Comparison of ENCODE assay signal across 18 cellular contexts in the genomic region with DNA sequence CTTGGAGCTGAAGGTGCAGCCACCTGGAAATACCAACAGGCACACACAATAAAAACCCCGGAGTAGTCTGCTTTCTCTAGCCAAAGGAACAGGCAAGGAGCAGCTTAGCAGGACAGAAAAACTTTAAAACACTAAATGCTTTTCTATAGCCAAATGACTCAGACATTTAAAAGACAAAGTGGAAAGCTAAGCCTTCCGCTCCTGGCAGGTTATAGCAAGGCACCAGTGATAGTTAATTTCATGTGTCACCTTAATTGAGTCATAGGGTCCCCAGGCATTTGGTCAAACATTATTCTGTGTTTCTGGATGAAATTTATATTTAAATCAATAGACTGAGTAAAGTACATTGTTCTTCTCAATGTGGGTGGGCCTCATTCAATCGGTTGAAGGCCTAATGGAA.
A peak's percentile ranks its signal among the peaks of the same experiment; 100 is the strongest.
DNase-seq lines count a peak whose midpoint lies in the region; ATAC-seq and TF ChIP-seq lines count a peak whose summit lies in the region.
"Had no signal": no experiment of that assay in that cellular context is flagged by ENCODE, and none has a peak within 500 bp of the region (broad histone marks: within the 10 kb centered on the region; RNA-seq: fewer than 3 reads in every experiment).

No MANE protein-coding gene starts in this region.

- TF ChIP-seq POLR2A in uterus (IDR thresholded peaks at IDR 0.05): no peak

- H3K4me1 Mint-ChIP-seq in GM23338: no peaks in the 10 kb centered on the region
- no peaks in the 10 kb centered on the region for H3K4me1 Mint-ChIP-seq in activated CD4-positive, alpha-beta memory T cell treated with anti-CD3 and anti-CD28 coated beads, Interleukin-2, amount 10 ng/mL, durations not matched to agents 7 days and 5 days
- H3K4me1 Mint-ChIP-seq: B cell, IgD-negative memory B cell had no signal

- no peak overlapping the region; the same call in 1 of the 2 replicates for H3K27ac Mint-ChIP-seq in GM23338
- H3K27ac Mint-ChIP-seq in activated CD4-positive, alpha-beta memory T cell treated with anti-CD3 and anti-CD28 coated beads, Interleukin-2, amount 10 ng/mL, durations not matched to agents 7 days and 5 days: no peak overlapping the region
- H3K27ac Mint-ChIP-seq: B cell; CD4-positive, alpha-beta T cell; IgD-negative memory B cell had no signal

- no peak overlapping the region for H3K4me3 Mint-ChIP-seq in GM23338
- H3K4me3 Mint-ChIP-seq in activated CD4-positive, alpha-beta memory T cell treated with anti-CD3 and anti-CD28 coated beads, Interleukin-2, amount 10 ng/mL, durations not matched to agents 7 days and 5 days: no peak overlapping the region
- H3K4me3 Mint-ChIP-seq: B cell; CD4-positive, alpha-beta T cell; IgD-negative memory B cell had no signal

- H3K4me3 ChIP-seq in GM23338 (no peak overlapping the region), HUES64 (ENCODE audit: low read length) (no peak overlapping the region), uterus (no peak overlapping the region), heart right ventricle (no peak overlapping the region)

- TF ChIP-seq CTCF in GM23338 (conservative IDR thresholded peaks at IDR 0.05; ENCODE audit: low read depth in 2 of 2) (no peak), foreskin keratinocyte (conservative IDR thresholded peaks at IDR 0.05) (no peak), uterus (IDR thresholded peaks at IDR 0.05) (no peak), heart right ventricle (IDR thresholded peaks at IDR 0.05) (no peak)

- H3K36me3 ChIP-seq in GM23338 (ENCODE audit: insufficient read depth) (no peaks in the 10 kb centered on the region), HUES64 (ENCODE audit: insufficient read depth, low read length) (no peaks in the 10 kb centered on the region), uterus (no peaks in the 10 kb centered on the region), heart right ventricle (no peaks in the 10 kb centered on the region)

- H3K9me2 ChIP-seq in GM23338 (ENCODE audit: insufficient read depth): peaks cover 10% of the 10 kb centered on the region

- H3K4me1 ChIP-seq in GM23338 (ENCODE audit: insufficient read depth) (no peaks in the 10 kb centered on the region), HUES64 (ENCODE audit: insufficient read depth, low read length) (no peaks in the 10 kb centered on the region), foreskin keratinocyte (peaks cover 7% of the 10 kb centered on the region), uterus (no peaks in the 10 kb centered on the region), heart right ventricle (no peaks in the 10 kb centered on the region)

- H3K27ac ChIP-seq in GM23338 (ENCODE audit: low read depth) (no peak overlapping the region), HUES64 (ENCODE audit: low read depth, low read length) (peak overlapping the region; percentile 4; the same call in 1 of the 2 replicates), foreskin keratinocyte (no peak overlapping the region), uterus (no peak overlapping the region), heart right ventricle (no peak overlapping the region)
- H3K27ac ChIP-seq: HL-60 had no signal

- H3K9ac ChIP-seq in HUES64 (ENCODE audit: low read depth, low read length): no peak overlapping the region

- intact Hi-C loops in uterus (cut with DNase I; ENCODE audit: low total_unique reads): no loop called here
- intact Hi-C loops in heart right ventricle (cut with DNase I): no loop called here

- H2AFZ ChIP-seq in GM23338: no peak overlapping the region

- H3K36me3 Mint-ChIP-seq in GM23338 (ENCODE audit: low read depth): peaks cover 7% of the 10 kb centered on the region; the same call in 1 of the 3 replicates
- no peaks in the 10 kb centered on the region for H3K36me3 Mint-ChIP-seq in activated CD4-positive, alpha-beta memory T cell treated with anti-CD3 and anti-CD28 coated beads, Interleukin-2, amount 10 ng/mL, durations not matched to agents 7 days and 5 days (ENCODE audit: low read depth)

- 79% methylated on average over 3 of the region's 3 CpGs for WGBS in HUES64
- 77 to 84% methylated on average over 3 of the region's 3 CpGs for WGBS in heart right ventricle, 2 donors

- no peaks in the 10 kb centered on the region for H3K27me3 ChIP-seq in GM23338 (ENCODE audit: insufficient read depth)
- no peaks in the 10 kb centered on the region for H3K27me3 ChIP-seq in HUES64 (ENCODE audit: insufficient read depth, low read length)
- no peaks in the 10 kb centered on the region for H3K27me3 ChIP-seq in foreskin keratinocyte
- H3K27me3 ChIP-seq in uterus: no peaks in the 10 kb centered on the region
- no peaks in the 10 kb centered on the region for H3K27me3 ChIP-seq in heart right ventricle

- H3K9me3 ChIP-seq in HUES64 (ENCODE audit: insufficient read depth, low read depth, low read length) (no peaks in the 10 kb centered on the region), uterus (no peaks in the 10 kb centered on the region), heart right ventricle (peaks cover 0 to 10% (median 0%) of the 10 kb centered on the region in 11 donors)

- no peaks in the 10 kb centered on the region for H3K79me2 ChIP-seq in GM23338 (replicated peaks; ENCODE audit: insufficient read depth)

- H4K20me1 ChIP-seq in GM23338 (replicated peaks; ENCODE audit: insufficient read depth): no peaks in the 10 kb centered on the region

- H3K4me2 ChIP-seq in GM23338: no peak overlapping the region

- no peaks in the 10 kb centered on the region for H3F3A ChIP-seq in GM23338 (replicated peaks; ENCODE audit: low read depth)

- DNase-seq in GM23338 (ENCODE audit: low spot score): peak; percentile 2
- DNase-seq in astrocyte of the hippocampus (ENCODE audit: low read depth, low spot score): peak; percentile 22
- DNase-seq in foreskin keratinocyte: peak; percentile 47 to 80
- DNase-seq in uterus: no peak
- DNase-seq in heart right ventricle: no peak
- no peak for DNase-seq in activated CD4-positive, alpha-beta memory T cell treated with anti-CD3 and anti-CD28 coated beads, Interleukin-2, amount 10 ng/mL, durations not matched to agents 7 days and 5 days
- DNase-seq in DMS79 (lab: John Stamatoyannopoulos, UW): no peak
- DNase-seq: C1 segment of cervical spinal cord; CD4-positive, alpha-beta T cell; COR-L47; DMS153; DND-41; GF-D8; KG1 had no signal

- peaks cover 3% of the 10 kb centered on the region; the same call in 2 of the 3 replicates for H3K9me3 Mint-ChIP-seq in GM23338
- peaks cover 7% of the 10 kb centered on the region for H3K9me3 Mint-ChIP-seq in activated CD4-positive, alpha-beta memory T cell treated with anti-CD3 and anti-CD28 coated beads, Interleukin-2, amount 10 ng/mL, durations not matched to agents 7 days and 5 days

- no peak for ATAC-seq in GM23338
- ATAC-seq in foreskin keratinocyte: peak; percentile 80
- ATAC-seq in heart right ventricle: no peak

- H3K27me3 Mint-ChIP-seq in GM23338 (ENCODE audit: insufficient read depth, low read depth, poor library complexity): peaks cover 2% of the 10 kb centered on the region
- no peaks in the 10 kb centered on the region for H3K27me3 Mint-ChIP-seq in activated CD4-positive, alpha-beta memory T cell treated with anti-CD3 and anti-CD28 coated beads, Interleukin-2, amount 10 ng/mL, durations not matched to agents 7 days and 5 days
- H3K27me3 Mint-ChIP-seq: B cell; CD4-positive, alpha-beta T cell; IgD-negative memory B cell had no signal

- POLR2A ChIA-PET in activated CD4-positive, alpha-beta memory T cell treated with anti-CD3 and anti-CD28 coated beads, Interleukin-2, amount 10 ng/mL, durations not matched to agents 7 days and 5 days (lab: Charles Lee): no interaction called here

- CTCF ChIA-PET in activated CD4-positive, alpha-beta memory T cell treated with anti-CD3 and anti-CD28 coated beads, Interleukin-2, amount 10 ng/mL, durations not matched to agents 7 days and 5 days (lab: Charles Lee): no interaction called here

TF ChIP-seq in GM23338, 12 proteins besides CTCF, POLR2A, EP300 and RAD21 (continues in another document):
- TF ChIP-seq, protein P1, sequence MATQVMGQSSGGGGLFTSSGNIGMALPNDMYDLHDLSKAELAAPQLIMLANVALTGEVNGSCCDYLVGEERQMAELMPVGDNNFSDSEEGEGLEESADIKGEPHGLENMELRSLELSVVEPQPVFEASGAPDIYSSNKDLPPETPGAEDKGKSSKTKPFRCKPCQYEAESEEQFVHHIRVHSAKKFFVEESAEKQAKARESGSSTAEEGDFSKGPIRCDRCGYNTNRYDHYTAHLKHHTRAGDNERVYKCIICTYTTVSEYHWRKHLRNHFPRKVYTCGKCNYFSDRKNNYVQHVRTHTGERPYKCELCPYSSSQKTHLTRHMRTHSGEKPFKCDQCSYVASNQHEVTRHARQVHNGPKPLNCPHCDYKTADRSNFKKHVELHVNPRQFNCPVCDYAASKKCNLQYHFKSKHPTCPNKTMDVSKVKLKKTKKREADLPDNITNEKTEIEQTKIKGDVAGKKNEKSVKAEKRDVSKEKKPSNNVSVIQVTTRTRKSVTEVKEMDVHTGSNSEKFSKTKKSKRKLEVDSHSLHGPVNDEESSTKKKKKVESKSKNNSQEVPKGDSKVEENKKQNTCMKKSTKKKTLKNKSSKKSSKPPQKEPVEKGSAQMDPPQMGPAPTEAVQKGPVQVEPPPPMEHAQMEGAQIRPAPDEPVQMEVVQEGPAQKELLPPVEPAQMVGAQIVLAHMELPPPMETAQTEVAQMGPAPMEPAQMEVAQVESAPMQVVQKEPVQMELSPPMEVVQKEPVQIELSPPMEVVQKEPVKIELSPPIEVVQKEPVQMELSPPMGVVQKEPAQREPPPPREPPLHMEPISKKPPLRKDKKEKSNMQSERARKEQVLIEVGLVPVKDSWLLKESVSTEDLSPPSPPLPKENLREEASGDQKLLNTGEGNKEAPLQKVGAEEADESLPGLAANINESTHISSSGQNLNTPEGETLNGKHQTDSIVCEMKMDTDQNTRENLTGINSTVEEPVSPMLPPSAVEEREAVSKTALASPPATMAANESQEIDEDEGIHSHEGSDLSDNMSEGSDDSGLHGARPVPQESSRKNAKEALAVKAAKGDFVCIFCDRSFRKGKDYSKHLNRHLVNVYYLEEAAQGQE (IDR thresholded peaks at IDR 0.05; ENCODE audit: unreplicated experiment): no peak
- TF ChIP-seq JUNB (IDR thresholded peaks at IDR 0.05; ENCODE audit: unreplicated experiment) (no peak), EZH2 (IDR thresholded peaks at IDR 0.05; ENCODE audit: low read depth, unreplicated experiment) (no peak)
- TF ChIP-seq, protein P2, sequence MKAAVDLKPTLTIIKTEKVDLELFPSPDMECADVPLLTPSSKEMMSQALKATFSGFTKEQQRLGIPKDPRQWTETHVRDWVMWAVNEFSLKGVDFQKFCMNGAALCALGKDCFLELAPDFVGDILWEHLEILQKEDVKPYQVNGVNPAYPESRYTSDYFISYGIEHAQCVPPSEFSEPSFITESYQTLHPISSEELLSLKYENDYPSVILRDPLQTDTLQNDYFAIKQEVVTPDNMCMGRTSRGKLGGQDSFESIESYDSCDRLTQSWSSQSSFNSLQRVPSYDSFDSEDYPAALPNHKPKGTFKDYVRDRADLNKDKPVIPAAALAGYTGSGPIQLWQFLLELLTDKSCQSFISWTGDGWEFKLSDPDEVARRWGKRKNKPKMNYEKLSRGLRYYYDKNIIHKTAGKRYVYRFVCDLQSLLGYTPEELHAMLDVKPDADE (IDR thresholded peaks at IDR 0.05): no peak

Comparison
In these comparisons a context has a peak if more than half of its experiments do, and no peak if none do; other contexts are left out.
1. DNase-seq: peak in GM23338 (single experiment), astrocyte of the hippocampus (single experiment) and foreskin keratinocyte (2 of 2); none in uterus (0 of 2), heart right ventricle (0 of 2), activated CD4-positive, alpha-beta memory T cell treated with anti-CD3 and anti-CD28 coated beads, Interleukin-2, amount 10 ng/mL, durations not matched to agents 7 days and 5 days (single experiment) and DMS79 (single experiment).